12 cellular contexts compared by ENCODE assay signal in genomic region chr3:51394541-51394940, GRCh38. TPM values are rescaled to one million over a fixed set of nuclear protein-coding genes. Genes with fewer than 3 reads are reported as not detected.
A peak's percentile ranks its signal among the peaks of the same experiment; 100 is the strongest.
DNase-seq lines count a peak whose midpoint lies in the region; ATAC-seq and TF ChIP-seq lines count a peak whose summit lies in the region.
"Had no signal": no experiment of that assay in that cellular context is flagged by ENCODE, and none has a peak within 500 bp of the region (broad histone marks: within the 10 kb centered on the region; RNA-seq: fewer than 3 reads in every experiment).

No MANE protein-coding gene starts in this region.

- ATAC-seq in T-cell (replicated peaks in 1 of 4), result no peak
- ATAC-seq in stimulated activated effector memory CD8-positive, alpha-beta T cell treated with anti-CD3 and anti-CD28 coated beads, Interleukin-12 subunit alpha, Interleukin-12 subunit beta, amount 100 ng/mL, for 72 hours, result no peak
- no peak for ATAC-seq in GM18907 (IDR thresholded peaks at IDR 0.05; ENCODE audit: unreplicated experiment)
- ATAC-seq in HG03469 (IDR thresholded peaks at IDR 0.05; ENCODE audit: unreplicated experiment), result no peak
- no peak for ATAC-seq in GM21515 (IDR thresholded peaks at IDR 0.05; ENCODE audit: unreplicated experiment)

- H3K4me3 Mint-ChIP-seq in activated naive CD4-positive, alpha-beta T cell treated with anti-CD3 and anti-CD28 coated beads for 36 hours, result peak overlapping the region; percentile 42
- H3K4me3 Mint-ChIP-seq in T-cell (peak overlapping the region; percentile 18 to 74 (median 28)), endothelial cell (ENCODE audit: unreplicated experiment) (peak overlapping the region; percentile 83)
- H3K4me3 Mint-ChIP-seq in stimulated activated effector memory CD8-positive, alpha-beta T cell treated with anti-CD3 and anti-CD28 coated beads, Interleukin-12 subunit alpha, Interleukin-12 subunit beta, amount 100 ng/mL, for 72 hours, result peak overlapping the region; percentile 68

- H3K36me3 Mint-ChIP-seq in activated naive CD4-positive, alpha-beta T cell treated with anti-CD3 and anti-CD28 coated beads for 36 hours (ENCODE audit: low read depth), result peaks cover 35% of the 10 kb centered on the region
- H3K36me3 Mint-ChIP-seq in T-cell (peaks cover 28% of the 10 kb centered on the region), endothelial cell (ENCODE audit: low read depth, unreplicated experiment) (peaks cover 32% of the 10 kb centered on the region)
- peaks cover 89% of the 10 kb centered on the region for H3K36me3 Mint-ChIP-seq in stimulated activated effector memory CD8-positive, alpha-beta T cell treated with anti-CD3 and anti-CD28 coated beads, Interleukin-12 subunit alpha, Interleukin-12 subunit beta, amount 100 ng/mL, for 72 hours

- no peaks in the 10 kb centered on the region for H3K9me3 Mint-ChIP-seq in activated naive CD4-positive, alpha-beta T cell treated with anti-CD3 and anti-CD28 coated beads for 36 hours
- H3K9me3 Mint-ChIP-seq in T-cell (no peaks in the 10 kb centered on the region), endothelial cell (ENCODE audit: unreplicated experiment) (no peaks in the 10 kb centered on the region)
- H3K9me3 Mint-ChIP-seq in stimulated activated effector memory CD8-positive, alpha-beta T cell treated with anti-CD3 and anti-CD28 coated beads, Interleukin-12 subunit alpha, Interleukin-12 subunit beta, amount 100 ng/mL, for 72 hours, result no peaks in the 10 kb centered on the region

- POLR2A ChIA-PET in T-cell (lab: Charles Lee), result no interaction called here

- H3K27me3 Mint-ChIP-seq in activated naive CD4-positive, alpha-beta T cell treated with anti-CD3 and anti-CD28 coated beads for 36 hours (ENCODE audit: low read depth), result no peaks in the 10 kb centered on the region
- no peaks in the 10 kb centered on the region for H3K27me3 Mint-ChIP-seq in T-cell
- peaks cover 12% of the 10 kb centered on the region for H3K27me3 Mint-ChIP-seq in endothelial cell (ENCODE audit: unreplicated experiment)

- H3K4me1 Mint-ChIP-seq in activated naive CD4-positive, alpha-beta T cell treated with anti-CD3 and anti-CD28 coated beads for 36 hours (ENCODE audit: low read depth), result peaks cover 58% of the 10 kb centered on the region
- H3K4me1 Mint-ChIP-seq in T-cell (peaks cover 41 to 65% (median 57%) of the 10 kb centered on the region in 3 donors), endothelial cell (ENCODE audit: unreplicated experiment) (peaks cover 48% of the 10 kb centered on the region)
- peaks cover 57% of the 10 kb centered on the region for H3K4me1 Mint-ChIP-seq in stimulated activated effector memory CD8-positive, alpha-beta T cell treated with anti-CD3 and anti-CD28 coated beads, Interleukin-12 subunit alpha, Interleukin-12 subunit beta, amount 100 ng/mL, for 72 hours

- CTCF ChIA-PET in activated naive CD4-positive, alpha-beta T cell treated with anti-CD3 and anti-CD28 coated beads for 36 hours (lab: Charles Lee), result no interaction called here
- CTCF ChIA-PET in T-cell (lab: Charles Lee), result no interaction called here

- DNase-seq in activated naive CD4-positive, alpha-beta T cell treated with anti-CD3 and anti-CD28 coated beads for 36 hours, result no peak
- no peak for DNase-seq in activated naive CD4-positive, alpha-beta T cell treated with anti-CD3 and anti-CD28 coated beads, Interleukin-2, amount 50 U/mL, for 16 hours
- no peak for DNase-seq in T-cell
- no peak for DNase-seq in endothelial cell (ENCODE audit: low spot score)
- DNase-seq in stimulated activated effector memory CD8-positive, alpha-beta T cell treated with anti-CD3 and anti-CD28 coated beads, Interleukin-12 subunit alpha, Interleukin-12 subunit beta, amount 100 ng/mL, for 72 hours (ENCODE audit: low spot score in 2 of 2), result no peak
- DNase-seq: activated gamma-delta T cell treated with Interleukin-2 at 50 U/mL for 16 hours, dermis blood vessel endothelial cell, MV-4-11, NCI-H345 had no signal

- peak overlapping the region; percentile 76 for H3K27ac Mint-ChIP-seq in activated naive CD4-positive, alpha-beta T cell treated with anti-CD3 and anti-CD28 coated beads for 36 hours
- H3K27ac Mint-ChIP-seq in T-cell, result peak overlapping the region; percentile 44 to 48
- H3K27ac Mint-ChIP-seq in endothelial cell (ENCODE audit: unreplicated experiment), result peak overlapping the region; percentile 36
- H3K27ac Mint-ChIP-seq in stimulated activated effector memory CD8-positive, alpha-beta T cell treated with anti-CD3 and anti-CD28 coated beads, Interleukin-12 subunit alpha, Interleukin-12 subunit beta, amount 100 ng/mL, for 72 hours, result peak overlapping the region; percentile 93

- no peak for TF ChIP-seq CTCF in endothelial cell (IDR thresholded peaks at IDR 0.05; ENCODE audit: unreplicated experiment)

- intact Hi-C loops in activated naive CD4-positive, alpha-beta T cell treated with anti-CD3 and anti-CD28 coated beads for 36 hours (cut with micrococcal nuclease), result loop anchor here (10.0 kb wide), 1 partner anchor 580 kb away; the partner anchor contains the start of genes ABHD14A and ABHD14B

RNA-seq across cellular contexts. Expression of gene RBM15B, which starts 3.5 kb away (rescaled TPM):
- total RNA-seq in activated naive CD4-positive, alpha-beta T cell treated with anti-CD3 and anti-CD28 coated beads for 36 hours, result 10 to 100 TPM; 12.8 to 13.5 TPM
- 10 to 100 TPM; 29.2 to 41.3 (median 38.4) TPM for total RNA-seq in T-cell
- 50.7 TPM for total RNA-seq in endothelial cell (ENCODE audit: unreplicated experiment)

RNA-seq across cellular contexts. Expression of gene MANF, which starts 9.4 kb away (rescaled TPM):
- total RNA-seq in activated naive CD4-positive, alpha-beta T cell treated with anti-CD3 and anti-CD28 coated beads for 36 hours, result 100 to 1,000 TPM in 1 of 2 experiments, 10 to 100 TPM in 1; 91.7 to 108 TPM
- 10 to 100 TPM; 36.4 to 71.9 (median 56.7) TPM for total RNA-seq in T-cell
- total RNA-seq in endothelial cell (ENCODE audit: unreplicated experiment), result 131 TPM

Comparison
In these comparisons a context has a peak if more than half of its experiments do, and no peak if none do; other contexts are left out.
1. H3K27ac Mint-ChIP-seq: peak in every context shown above with its lines; median percentile 93 in stimulated activated effector memory CD8-positive, alpha-beta T cell treated with anti-CD3 and anti-CD28 coated beads, Interleukin-12 subunit alpha, Interleukin-12 subunit beta, amount 100 ng/mL, for 72 hours; 76 in activated naive CD4-positive, alpha-beta T cell treated with anti-CD3 and anti-CD28 coated beads for 36 hours; 46 in T-cell; 36 in endothelial cell.
2. H3K4me3 Mint-ChIP-seq: peak in every context shown above with its lines; median percentile 83 in endothelial cell; 68 in stimulated activated effector memory CD8-positive, alpha-beta T cell treated with anti-CD3 and anti-CD28 coated beads, Interleukin-12 subunit alpha, Interleukin-12 subunit beta, amount 100 ng/mL, for 72 hours; 42 in activated naive CD4-positive, alpha-beta T cell treated with anti-CD3 and anti-CD28 coated beads for 36 hours; 28 in T-cell.